In genomic region chr5:45262061-45262590, GRCh38 we compare ENCODE assay signal across 13 cellular contexts.
"Had no signal": no experiment of that assay in that cellular context is flagged by ENCODE, and none has a peak within 500 bp of the region (broad histone marks: within the 10 kb centered on the region; RNA-seq: fewer than 3 reads in every experiment).

No MANE protein-coding gene starts in this region.

- H3K36me3 Mint-ChIP-seq: activated naive CD4-positive, alpha-beta T cell treated with anti-CD3 and anti-CD28 coated beads, Interleukin-2, amount 10 ng/mL, durations not matched to agents 7 days and 5 days had no signal

- H3K4me1 Mint-ChIP-seq: activated naive CD4-positive, alpha-beta T cell treated with anti-CD3 and anti-CD28 coated beads, Interleukin-2, amount 10 ng/mL, durations not matched to agents 7 days and 5 days; naive thymus-derived CD4-positive, alpha-beta T cell had no signal

- H3K27me3 ChIP-seq: adrenal gland, body of pancreas, gastroesophageal sphincter, thyroid gland had no signal

- H3K27ac ChIP-seq: adrenal gland, body of pancreas, gastroesophageal sphincter, thyroid gland had no signal

- H3K4me3 Mint-ChIP-seq: activated naive CD4-positive, alpha-beta T cell treated with anti-CD3 and anti-CD28 coated beads, Interleukin-2, amount 10 ng/mL, durations not matched to agents 7 days and 5 days; naive thymus-derived CD4-positive, alpha-beta T cell; T-helper 1 cell treated with Interleukin-12 subunit alpha and Interleukin-12 subunit beta and Interleukin-4 antibody, amounts not matched to agents 30 μg/mL and 1 μg/mL, for 36 hours had no signal

- H3K27ac Mint-ChIP-seq: activated naive CD4-positive, alpha-beta T cell treated with anti-CD3 and anti-CD28 coated beads, Interleukin-2, amount 10 ng/mL, durations not matched to agents 7 days and 5 days; activated T-helper 2 cell treated with anti-CD3 and anti-CD28 coated beads, Interferon-gamma antibody, Interleukin-2, Interleukin-4, amounts not matched to agents 10 μg/mL and 5 μg/mL and 100 μg/mL, durations not matched to agents 14 hours and 24 hours and 36 hours; naive thymus-derived CD4-positive, alpha-beta T cell; T-helper 1 cell treated with Interleukin-12 subunit alpha and Interleukin-12 subunit beta and Interleukin-4 antibody, amounts not matched to agents 30 μg/mL and 1 μg/mL, for 36 hours had no signal

- H3K4me3 ChIP-seq: adrenal gland, body of pancreas, gastroesophageal sphincter, thyroid gland had no signal

- H3K4me1 ChIP-seq: adrenal gland, body of pancreas, gastroesophageal sphincter, thyroid gland had no signal

- DNase-seq: activated CD4-positive, CD25-positive, alpha-beta regulatory T cell; activated naive CD4-positive, alpha-beta T cell treated with anti-CD3 and anti-CD28 coated beads, Interleukin-2, amount 10 ng/mL, durations not matched to agents 7 days and 5 days; adrenal gland; central memory CD4-positive, alpha-beta T cell; hippocampal formation; naive thymus-derived CD4-positive, alpha-beta T cell; stimulated activated CD4-positive, alpha-beta T cell treated with anti-CD3 and anti-CD28 coated beads, Interleukin-4, amount 100 ng/mL, for 1 hour; stimulated activated CD8-positive, alpha-beta memory T cell treated with anti-CD3 and anti-CD28 coated beads, Interleukin-4, amount 100 ng/mL, for 48 hours; thyroid gland had no signal

- H3K27me3 Mint-ChIP-seq: activated naive CD4-positive, alpha-beta T cell treated with anti-CD3 and anti-CD28 coated beads, Interleukin-2, amount 10 ng/mL, durations not matched to agents 7 days and 5 days; naive thymus-derived CD4-positive, alpha-beta T cell had no signal

- ATAC-seq: body of pancreas; gastroesophageal sphincter; naive thymus-derived CD4-positive, alpha-beta T cell had no signal

- H3K9me3 ChIP-seq: adrenal gland, body of pancreas, gastroesophageal sphincter, thyroid gland had no signal

- H3K36me3 ChIP-seq: adrenal gland, gastroesophageal sphincter, thyroid gland had no signal
